6 cellular contexts compared by ENCODE assay signal in the genomic region with DNA sequence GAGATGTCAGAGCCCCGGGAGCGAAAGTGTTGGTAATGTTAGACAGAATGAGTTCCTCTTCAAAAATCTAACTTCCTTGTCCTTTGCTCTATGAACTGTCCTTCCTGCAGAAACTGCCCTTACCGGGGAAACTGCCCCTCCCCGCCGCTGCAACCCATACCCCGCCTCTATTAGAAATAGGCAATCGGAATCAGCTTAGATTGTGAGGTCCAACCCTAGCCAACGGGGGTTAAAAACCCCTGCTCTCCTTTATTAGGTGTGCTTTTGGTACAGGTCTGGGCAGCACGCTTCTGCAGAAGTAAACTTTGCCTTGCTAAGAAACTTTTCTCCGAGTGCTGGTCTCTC.
DNase-seq lines count a peak whose midpoint lies in the region.

No MANE protein-coding gene starts in this region.

- in situ Hi-C loops in HAP-1 (cut with MboI; ENCODE audit: low sequenced_read_pairs), result loop anchor here (5.0 kb wide), 1 partner anchor 44 kb away; no protein-coding TSS in a partner anchor
- in situ Hi-C loops in KBM-7 (cut with MboI; ENCODE audit: low pct_unique_long_range_greater_than_20kb, low sequenced_read_pairs), result no loop called here

- peaks cover 14% of the 10 kb centered on the region for H3K36me3 ChIP-seq in HAP-1 (replicated peaks)

- H3K4me3 ChIP-seq in HAP-1, result peak overlapping the region; percentile 45
- peak overlapping the region; percentile 47 for H3K4me3 ChIP-seq in iPS-11a (ENCODE audit: low read depth, low read length)

- H3K4me1 ChIP-seq in HAP-1, result peaks cover 11% of the 10 kb centered on the region

- no peaks in the 10 kb centered on the region for H3K27me3 ChIP-seq in HAP-1 (ENCODE audit: low read depth)

- H3K9me3 ChIP-seq in HAP-1, result no peaks in the 10 kb centered on the region

- peak; percentile 16 to 57 for DNase-seq in HAP-1 (ENCODE audit: low spot score in 2 of 2)
- DNase-seq in SKM-1 (lab: John Stamatoyannopoulos, UW; ENCODE audit: unreplicated experiment), result peak; percentile 76
- DNase-seq in COLO829 (ENCODE audit: low spot score), result no peak
- DNase-seq in KBM-7, result no peak
- DNase-seq in HPDE6-E6E7 (ENCODE audit: extremely low spot score), result no peak

Comparison
In these comparisons a context has a peak if more than half of its experiments do, and no peak if none do; other contexts are left out.
1. DNase-seq: peak in HAP-1 (2 of 2) and SKM-1 (single experiment); none in COLO829 (single experiment), KBM-7 (single experiment) and HPDE6-E6E7 (single experiment).